ENCODE assay signal across 1 cellular context in the genomic region with DNA sequence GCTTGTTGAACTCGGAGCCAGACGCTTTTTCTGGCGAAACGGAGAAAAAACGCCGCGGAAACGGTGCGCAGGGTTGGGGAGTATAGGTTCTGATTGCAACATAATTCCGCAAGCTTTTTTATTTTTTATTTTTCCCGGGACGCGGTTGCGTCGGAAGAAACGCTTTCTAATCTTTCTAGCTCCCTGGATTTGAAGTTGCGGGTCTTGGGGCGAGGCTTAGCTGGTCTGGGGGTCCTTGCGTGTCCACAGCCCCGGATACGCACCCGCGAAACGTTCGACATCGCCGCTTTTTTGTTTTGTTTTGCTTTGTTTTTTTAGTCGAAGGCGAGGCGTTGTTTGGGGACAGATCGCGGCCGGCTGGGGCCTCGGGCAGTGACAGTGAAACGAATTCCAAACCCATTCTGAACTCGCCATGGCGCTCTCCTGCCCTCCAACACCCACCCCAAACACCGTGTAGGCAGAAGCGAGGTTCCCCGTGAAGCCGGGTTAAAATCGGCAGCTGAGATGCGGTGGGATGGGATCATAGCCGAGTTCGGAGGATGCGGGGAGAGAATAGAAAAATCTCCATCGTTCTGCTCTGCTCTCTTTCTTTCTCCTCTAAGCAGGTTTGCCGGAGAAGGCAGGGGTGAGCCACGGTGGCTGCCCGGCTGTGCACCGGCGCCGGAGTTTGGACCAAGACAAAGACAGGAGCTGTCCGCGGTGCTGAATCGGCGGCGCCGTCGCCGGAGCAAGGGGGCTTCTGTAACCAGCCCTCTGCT.
TF ChIP-seq lines count a peak whose summit lies in the region.

No MANE protein-coding gene starts in this region.

TF ChIP-seq in H1, 55 proteins besides CTCF, POLR2A, EP300 and RAD21:
- TF ChIP-seq CBX8 (IDR thresholded peaks at IDR 0.05; ENCODE audit: borderline replicate concordance, low read depth, low read length): peak; percentile 95
- TF ChIP-seq, protein P1, sequence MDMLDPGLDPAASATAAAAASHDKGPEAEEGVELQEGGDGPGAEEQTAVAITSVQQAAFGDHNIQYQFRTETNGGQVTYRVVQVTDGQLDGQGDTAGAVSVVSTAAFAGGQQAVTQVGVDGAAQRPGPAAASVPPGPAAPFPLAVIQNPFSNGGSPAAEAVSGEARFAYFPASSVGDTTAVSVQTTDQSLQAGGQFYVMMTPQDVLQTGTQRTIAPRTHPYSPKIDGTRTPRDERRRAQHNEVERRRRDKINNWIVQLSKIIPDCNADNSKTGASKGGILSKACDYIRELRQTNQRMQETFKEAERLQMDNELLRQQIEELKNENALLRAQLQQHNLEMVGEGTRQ (IDR thresholded peaks at IDR 0.05; ENCODE audit: low read length): no peak
- TF ChIP-seq GABPA (IDR thresholded peaks at IDR 0.05; ENCODE audit: borderline replicate concordance, insufficient read depth, low read length): peak; percentile 77
- TF ChIP-seq CREB1 (IDR thresholded peaks at IDR 0.05): peak; percentile 44; the same call in 1 of the 2 replicates
- TF ChIP-seq CTBP2 (IDR thresholded peaks at IDR 0.05; ENCODE audit: borderline replicate concordance, insufficient read depth, insufficient read length, low read length): peak; percentile 37
- no peak for TF ChIP-seq SRF (IDR thresholded peaks at IDR 0.05; ENCODE audit: low read depth, low read length)
- peak; percentile 48 for TF ChIP-seq TBP (IDR thresholded peaks at IDR 0.05; ENCODE audit: low read depth, low read length)
- TF ChIP-seq NRF1 (IDR thresholded peaks at IDR 0.05; ENCODE audit: low read depth, low read length): no peak
- TF ChIP-seq JUN (IDR thresholded peaks at IDR 0.05; ENCODE audit: low read depth, low read length): no peak
- TF ChIP-seq KDM5A (IDR thresholded peaks at IDR 0.05; ENCODE audit: low read length): no peak
- peak; percentile 96 to 99 for TF ChIP-seq SIN3A (conservative IDR thresholded peaks at IDR 0.05 in 1 of 2, IDR thresholded peaks at IDR 0.05 in 1 of 2; ENCODE audit: low read depth in 1 of 2, low read length in 2 of 2)
- peak; percentile 26; the same call in 1 of the 2 replicates for TF ChIP-seq YY1 (IDR thresholded peaks at IDR 0.05; ENCODE audit: low read depth, low read length)
- TF ChIP-seq BACH1 (IDR thresholded peaks at IDR 0.05; ENCODE audit: low read length): no peak
- no peak for TF ChIP-seq JUND (IDR thresholded peaks at IDR 0.05; ENCODE audit: low read length)
- TF ChIP-seq GTF2F1 (IDR thresholded peaks at IDR 0.05; ENCODE audit: borderline replicate concordance, low read depth, low read length): no peak
- no peak for TF ChIP-seq FOSL1 (IDR thresholded peaks at IDR 0.05; ENCODE audit: insufficient read depth, low read depth, low read length)
- TF ChIP-seq HDAC6 (IDR thresholded peaks at IDR 0.05; ENCODE audit: low read depth, low read length): no peak
- no peak for TF ChIP-seq SP2 (IDR thresholded peaks at IDR 0.05; ENCODE audit: low read length)
- TF ChIP-seq E2F6 (IDR thresholded peaks at IDR 0.05): no peak
- TF ChIP-seq RXRA (IDR thresholded peaks at IDR 0.05; ENCODE audit: insufficient read depth, low read depth, low read length): no peak
- peak; percentile 32; the same call in 1 of the 2 replicates for TF ChIP-seq MAX (IDR thresholded peaks at IDR 0.05)
- TF ChIP-seq SUZ12 (IDR thresholded peaks at IDR 0.05; ENCODE audit: low read length): peak; percentile 85
- TF ChIP-seq CBX5 (IDR thresholded peaks at IDR 0.05; ENCODE audit: low read depth, low read length): no peak
- TF ChIP-seq EGR1 (IDR thresholded peaks at IDR 0.05; ENCODE audit: borderline replicate concordance, low read depth, low read length): no peak
- TF ChIP-seq POLR2AphosphoS5 (IDR thresholded peaks at IDR 0.05; ENCODE audit: low read depth, low read length): no peak
- no peak for TF ChIP-seq SP1 (IDR thresholded peaks at IDR 0.05; ENCODE audit: low read depth, low read length)
- TF ChIP-seq BCL11A (IDR thresholded peaks at IDR 0.05; ENCODE audit: low read depth in 2 of 2, low read length in 2 of 2): no peak
- no peak for TF ChIP-seq SP4 (IDR thresholded peaks at IDR 0.05; ENCODE audit: low read length)
- no peak for TF ChIP-seq ZNF274 (IDR thresholded peaks at IDR 0.05; ENCODE audit: borderline replicate concordance, extremely low read depth, low read length)
- TF ChIP-seq KDM1A (IDR thresholded peaks at IDR 0.05; ENCODE audit: borderline replicate concordance, low read length): no peak
- peak; percentile 29 for TF ChIP-seq KDM4A (IDR thresholded peaks at IDR 0.05; ENCODE audit: low read depth, low read length, severe bottlenecking)
- TF ChIP-seq, protein P2, sequence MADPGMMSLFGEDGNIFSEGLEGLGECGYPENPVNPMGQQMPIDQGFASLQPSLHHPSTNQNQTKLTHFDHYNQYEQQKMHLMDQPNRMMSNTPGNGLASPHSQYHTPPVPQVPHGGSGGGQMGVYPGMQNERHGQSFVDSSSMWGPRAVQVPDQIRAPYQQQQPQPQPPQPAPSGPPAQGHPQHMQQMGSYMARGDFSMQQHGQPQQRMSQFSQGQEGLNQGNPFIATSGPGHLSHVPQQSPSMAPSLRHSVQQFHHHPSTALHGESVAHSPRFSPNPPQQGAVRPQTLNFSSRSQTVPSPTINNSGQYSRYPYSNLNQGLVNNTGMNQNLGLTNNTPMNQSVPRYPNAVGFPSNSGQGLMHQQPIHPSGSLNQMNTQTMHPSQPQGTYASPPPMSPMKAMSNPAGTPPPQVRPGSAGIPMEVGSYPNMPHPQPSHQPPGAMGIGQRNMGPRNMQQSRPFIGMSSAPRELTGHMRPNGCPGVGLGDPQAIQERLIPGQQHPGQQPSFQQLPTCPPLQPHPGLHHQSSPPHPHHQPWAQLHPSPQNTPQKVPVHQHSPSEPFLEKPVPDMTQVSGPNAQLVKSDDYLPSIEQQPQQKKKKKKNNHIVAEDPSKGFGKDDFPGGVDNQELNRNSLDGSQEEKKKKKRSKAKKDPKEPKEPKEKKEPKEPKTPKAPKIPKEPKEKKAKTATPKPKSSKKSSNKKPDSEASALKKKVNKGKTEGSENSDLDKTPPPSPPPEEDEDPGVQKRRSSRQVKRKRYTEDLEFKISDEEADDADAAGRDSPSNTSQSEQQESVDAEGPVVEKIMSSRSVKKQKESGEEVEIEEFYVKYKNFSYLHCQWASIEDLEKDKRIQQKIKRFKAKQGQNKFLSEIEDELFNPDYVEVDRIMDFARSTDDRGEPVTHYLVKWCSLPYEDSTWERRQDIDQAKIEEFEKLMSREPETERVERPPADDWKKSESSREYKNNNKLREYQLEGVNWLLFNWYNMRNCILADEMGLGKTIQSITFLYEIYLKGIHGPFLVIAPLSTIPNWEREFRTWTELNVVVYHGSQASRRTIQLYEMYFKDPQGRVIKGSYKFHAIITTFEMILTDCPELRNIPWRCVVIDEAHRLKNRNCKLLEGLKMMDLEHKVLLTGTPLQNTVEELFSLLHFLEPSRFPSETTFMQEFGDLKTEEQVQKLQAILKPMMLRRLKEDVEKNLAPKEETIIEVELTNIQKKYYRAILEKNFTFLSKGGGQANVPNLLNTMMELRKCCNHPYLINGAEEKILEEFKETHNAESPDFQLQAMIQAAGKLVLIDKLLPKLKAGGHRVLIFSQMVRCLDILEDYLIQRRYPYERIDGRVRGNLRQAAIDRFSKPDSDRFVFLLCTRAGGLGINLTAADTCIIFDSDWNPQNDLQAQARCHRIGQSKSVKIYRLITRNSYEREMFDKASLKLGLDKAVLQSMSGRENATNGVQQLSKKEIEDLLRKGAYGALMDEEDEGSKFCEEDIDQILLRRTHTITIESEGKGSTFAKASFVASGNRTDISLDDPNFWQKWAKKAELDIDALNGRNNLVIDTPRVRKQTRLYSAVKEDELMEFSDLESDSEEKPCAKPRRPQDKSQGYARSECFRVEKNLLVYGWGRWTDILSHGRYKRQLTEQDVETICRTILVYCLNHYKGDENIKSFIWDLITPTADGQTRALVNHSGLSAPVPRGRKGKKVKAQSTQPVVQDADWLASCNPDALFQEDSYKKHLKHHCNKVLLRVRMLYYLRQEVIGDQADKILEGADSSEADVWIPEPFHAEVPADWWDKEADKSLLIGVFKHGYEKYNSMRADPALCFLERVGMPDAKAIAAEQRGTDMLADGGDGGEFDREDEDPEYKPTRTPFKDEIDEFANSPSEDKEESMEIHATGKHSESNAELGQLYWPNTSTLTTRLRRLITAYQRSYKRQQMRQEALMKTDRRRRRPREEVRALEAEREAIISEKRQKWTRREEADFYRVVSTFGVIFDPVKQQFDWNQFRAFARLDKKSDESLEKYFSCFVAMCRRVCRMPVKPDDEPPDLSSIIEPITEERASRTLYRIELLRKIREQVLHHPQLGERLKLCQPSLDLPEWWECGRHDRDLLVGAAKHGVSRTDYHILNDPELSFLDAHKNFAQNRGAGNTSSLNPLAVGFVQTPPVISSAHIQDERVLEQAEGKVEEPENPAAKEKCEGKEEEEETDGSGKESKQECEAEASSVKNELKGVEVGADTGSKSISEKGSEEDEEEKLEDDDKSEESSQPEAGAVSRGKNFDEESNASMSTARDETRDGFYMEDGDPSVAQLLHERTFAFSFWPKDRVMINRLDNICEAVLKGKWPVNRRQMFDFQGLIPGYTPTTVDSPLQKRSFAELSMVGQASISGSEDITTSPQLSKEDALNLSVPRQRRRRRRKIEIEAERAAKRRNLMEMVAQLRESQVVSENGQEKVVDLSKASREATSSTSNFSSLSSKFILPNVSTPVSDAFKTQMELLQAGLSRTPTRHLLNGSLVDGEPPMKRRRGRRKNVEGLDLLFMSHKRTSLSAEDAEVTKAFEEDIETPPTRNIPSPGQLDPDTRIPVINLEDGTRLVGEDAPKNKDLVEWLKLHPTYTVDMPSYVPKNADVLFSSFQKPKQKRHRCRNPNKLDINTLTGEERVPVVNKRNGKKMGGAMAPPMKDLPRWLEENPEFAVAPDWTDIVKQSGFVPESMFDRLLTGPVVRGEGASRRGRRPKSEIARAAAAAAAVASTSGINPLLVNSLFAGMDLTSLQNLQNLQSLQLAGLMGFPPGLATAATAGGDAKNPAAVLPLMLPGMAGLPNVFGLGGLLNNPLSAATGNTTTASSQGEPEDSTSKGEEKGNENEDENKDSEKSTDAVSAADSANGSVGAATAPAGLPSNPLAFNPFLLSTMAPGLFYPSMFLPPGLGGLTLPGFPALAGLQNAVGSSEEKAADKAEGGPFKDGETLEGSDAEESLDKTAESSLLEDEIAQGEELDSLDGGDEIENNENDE (IDR thresholded peaks at IDR 0.05; ENCODE audit: insufficient replicate concordance, low read length): no peak
- TF ChIP-seq MAFK (IDR thresholded peaks at IDR 0.05; ENCODE audit: low read depth, low read length): no peak
- TF ChIP-seq RBBP5 (IDR thresholded peaks at IDR 0.05; ENCODE audit: borderline replicate concordance, low read depth, low read length): no peak
- no peak for TF ChIP-seq TAF1 (IDR thresholded peaks at IDR 0.05; ENCODE audit: low read depth, low read length)
- TF ChIP-seq POU5F1 (IDR thresholded peaks at IDR 0.05; ENCODE audit: low read depth, low read length): no peak
- TF ChIP-seq EZH2 (IDR thresholded peaks at IDR 0.05; ENCODE audit: low read depth, low read length, severe bottlenecking): peak; percentile 79
- peak in 1 of 2 experiments; percentile 81; a peak in 2 of 4 replicates for TF ChIP-seq HDAC2 (IDR thresholded peaks at IDR 0.05; ENCODE audit: borderline replicate concordance in 1 of 2, low read depth in 2 of 2, low read length in 2 of 2)
- TF ChIP-seq SAP30 (IDR thresholded peaks at IDR 0.05; ENCODE audit: insufficient read depth, insufficient replicate concordance, low read length): peak; percentile 91
- TF ChIP-seq SIRT6 (IDR thresholded peaks at IDR 0.05; ENCODE audit: low read length): no peak
- no peak for TF ChIP-seq PHF8 (conservative IDR thresholded peaks at IDR 0.05; ENCODE audit: low read depth, low read length)
- no peak for TF ChIP-seq ASH2L (IDR thresholded peaks at IDR 0.05; ENCODE audit: low read length)
- no peak for TF ChIP-seq TCF12 (IDR thresholded peaks at IDR 0.05; ENCODE audit: low read depth, low read length)
- peak; percentile 97 for TF ChIP-seq RNF2 (IDR thresholded peaks at IDR 0.05; ENCODE audit: borderline replicate concordance, low read depth, low read length, missing control alignments, poor library complexity, severe bottlenecking)
- TF ChIP-seq, protein P3, sequence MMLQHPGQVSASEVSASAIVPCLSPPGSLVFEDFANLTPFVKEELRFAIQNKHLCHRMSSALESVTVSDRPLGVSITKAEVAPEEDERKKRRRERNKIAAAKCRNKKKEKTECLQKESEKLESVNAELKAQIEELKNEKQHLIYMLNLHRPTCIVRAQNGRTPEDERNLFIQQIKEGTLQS (IDR thresholded peaks at IDR 0.05; ENCODE audit: insufficient read depth, low read depth, low read length): no peak
- no peak for TF ChIP-seq CHD1 (IDR thresholded peaks at IDR 0.05; ENCODE audit: low read depth, low read length)
- TF ChIP-seq CHD2 (IDR thresholded peaks at IDR 0.05; ENCODE audit: low read length): no peak
- TF ChIP-seq CEBPB (IDR thresholded peaks at IDR 0.05; ENCODE audit: low read depth, low read length): no peak
- TF ChIP-seq TAF7 (optimal IDR thresholded peaks at IDR 0.05; ENCODE audit: borderline replicate concordance, low read depth, low read length): no peak
- TF ChIP-seq NANOG (IDR thresholded peaks at IDR 0.05; ENCODE audit: insufficient read depth, low read depth, low read length, poor library complexity, severe bottlenecking): no peak
- TF ChIP-seq RFX5 (IDR thresholded peaks at IDR 0.05; ENCODE audit: borderline replicate concordance, low read depth, low read length): no peak
- no peak for TF ChIP-seq SIX5 (IDR thresholded peaks at IDR 0.05; ENCODE audit: low read depth, low read length)
- no peak for TF ChIP-seq TEAD4 (IDR thresholded peaks at IDR 0.05; ENCODE audit: low read depth, low read length)
- TF ChIP-seq BRCA1 (IDR thresholded peaks at IDR 0.05; ENCODE audit: low read depth, low read length): no peak
- no peak for TF ChIP-seq ATF2 (IDR thresholded peaks at IDR 0.05; ENCODE audit: low read length)
